25 cellular contexts compared by ENCODE assay signal in genomic region chr16:27311897-27312303, GRCh38. TPM values are rescaled to one million over a fixed set of nuclear protein-coding genes. Genes with fewer than 3 reads are reported as not detected.
DNase-seq lines count a peak whose midpoint lies in the region; ATAC-seq and TF ChIP-seq lines count a peak whose summit lies in the region.
"Had no signal": no experiment of that assay in that cellular context is flagged by ENCODE, and none has a peak within 500 bp of the region (broad histone marks: within the 10 kb centered on the region; RNA-seq: fewer than 3 reads in every experiment).

No MANE protein-coding gene starts in this region.

- POLR2A ChIA-PET in activated CD8-positive, alpha-beta T cell treated with anti-CD3 and anti-CD28 coated beads for 36 hours (lab: Charles Lee) = interaction anchor here (0.8 to 1.5 kb wide), 7 partner anchors 13 to 138 kb away, joined by 3 to 4 read pairs (median 4); partner anchors contain the start of gene NSMCE1
- POLR2A ChIA-PET in activated CD8-positive, alpha-beta T cell treated with anti-CD3 and anti-CD28 coated beads, Interleukin-2, amount 10 ng/mL, durations not matched to agents 7 days and 5 days (lab: Charles Lee) = interaction anchor here (1.0 to 1.5 kb wide), 4 partner anchors 8 to 74 kb away, joined by 3 to 6 read pairs (median 4); no protein-coding TSS in a partner anchor
- POLR2A ChIA-PET in IMR-90 (lab: Charles Lee; ENCODE audit: unreplicated experiment) = no interaction called here

- peaks cover 15% of the 10 kb centered on the region for H3K4me1 ChIP-seq in IMR-90 (ENCODE audit: control insufficient read depth, insufficient read depth, low read length)
- H3K4me1 ChIP-seq in neural progenitor cell = no peaks in the 10 kb centered on the region

- peak overlapping the region; percentile 46; the same call in 1 of the 2 replicates for H3K14ac ChIP-seq in IMR-90 (replicated peaks; ENCODE audit: low read depth, low read length)

- H3K36me3 Mint-ChIP-seq in activated CD8-positive, alpha-beta T cell treated with anti-CD3 and anti-CD28 coated beads for 36 hours (ENCODE audit: low read depth) = peaks cover 26% of the 10 kb centered on the region
- peaks cover 26% of the 10 kb centered on the region for H3K36me3 Mint-ChIP-seq in activated CD8-positive, alpha-beta T cell treated with anti-CD3 and anti-CD28 coated beads, Interleukin-2, amount 10 ng/mL, durations not matched to agents 7 days and 5 days (ENCODE audit: low read depth)
- no peaks in the 10 kb centered on the region for H3K36me3 Mint-ChIP-seq in glutamatergic neuron (ENCODE audit: unreplicated experiment)
- peaks cover 2% of the 10 kb centered on the region for H3K36me3 Mint-ChIP-seq in neural progenitor cell

- H3K4me1 Mint-ChIP-seq in activated CD8-positive, alpha-beta T cell treated with anti-CD3 and anti-CD28 coated beads for 36 hours (ENCODE audit: low read depth) = peaks cover 11% of the 10 kb centered on the region
- peaks cover 32% of the 10 kb centered on the region for H3K4me1 Mint-ChIP-seq in activated CD8-positive, alpha-beta T cell treated with anti-CD3 and anti-CD28 coated beads, Interleukin-2, amount 10 ng/mL, durations not matched to agents 7 days and 5 days (ENCODE audit: low read depth)
- H3K4me1 Mint-ChIP-seq in glutamatergic neuron (ENCODE audit: low read depth, unreplicated experiment) (peaks cover 4% of the 10 kb centered on the region), neural progenitor cell (peaks cover 16% of the 10 kb centered on the region)

- H3K27ac ChIP-seq in IMR-90 (ENCODE audit: insufficient read depth, low read length) = no peak overlapping the region
- no peak overlapping the region for H3K27ac ChIP-seq in neural progenitor cell
- H3K27ac ChIP-seq: BLaER1, SK-N-MC, vagina had no signal

- H3K27me3 ChIP-seq in IMR-90 (ENCODE audit: control insufficient read depth, insufficient read depth, low read length) (no peaks in the 10 kb centered on the region), neural progenitor cell (peaks cover 61% of the 10 kb centered on the region)
- H3K27me3 ChIP-seq: neutrophil, vagina had no signal

- TF ChIP-seq CTCF in activated CD8-positive, alpha-beta T cell treated with anti-CD3 and anti-CD28 coated beads for 36 hours (IDR thresholded peaks at IDR 0.05) = no peak
- TF ChIP-seq CTCF in IMR-90 (conservative IDR thresholded peaks at IDR 0.05; ENCODE audit: low read depth, low read length) (no peak), glutamatergic neuron (IDR thresholded peaks at IDR 0.05; ENCODE audit: partially characterized antibody, unreplicated experiment) (no peak), neural progenitor cell (IDR thresholded peaks at IDR 0.05) (no peak)

- H3K4me3 ChIP-seq in IMR-90 (ENCODE audit: insufficient read depth, low read depth, low read length) = no peak overlapping the region
- H3K4me3 ChIP-seq in neural progenitor cell = no peak overlapping the region
- H3K4me3 ChIP-seq: A549, BLaER1, SK-N-MC, vagina had no signal

- peaks cover 2% of the 10 kb centered on the region; the same call in 1 of the 2 replicates for H3K36me3 ChIP-seq in IMR-90 (ENCODE audit: control insufficient read depth, insufficient read depth, low read length)
- no peaks in the 10 kb centered on the region for H3K36me3 ChIP-seq in neural progenitor cell
- H3K36me3 ChIP-seq: BLaER1, vagina had no signal

- peak overlapping the region; percentile 83 for H2AK5ac ChIP-seq in IMR-90 (ENCODE audit: low read depth, low read length)

- peak overlapping the region; percentile 0; the same call in 1 of the 2 replicates for H2BK20ac ChIP-seq in IMR-90 (ENCODE audit: low read depth, low read length)

- no peak for TF ChIP-seq POLR2A in IMR-90 (IDR thresholded peaks at IDR 0.05; ENCODE audit: low read depth, low read length)

- no peaks in the 10 kb centered on the region for H3K27me3 Mint-ChIP-seq in activated CD8-positive, alpha-beta T cell treated with anti-CD3 and anti-CD28 coated beads for 36 hours
- H3K27me3 Mint-ChIP-seq in activated CD8-positive, alpha-beta T cell treated with anti-CD3 and anti-CD28 coated beads, Interleukin-2, amount 10 ng/mL, durations not matched to agents 7 days and 5 days (ENCODE audit: low read depth) = peaks cover 2% of the 10 kb centered on the region
- H3K27me3 Mint-ChIP-seq in glutamatergic neuron (ENCODE audit: unreplicated experiment) (peaks cover 12% of the 10 kb centered on the region), neural progenitor cell (ENCODE audit: insufficient read depth, low read depth) (peaks cover 9% of the 10 kb centered on the region)

- 0 out of 2 replicates have a peak overlapping the region, but pooled peaks have one; percentile 1 for H4K91ac ChIP-seq in IMR-90 (ENCODE audit: insufficient read depth, low read depth, low read length)

- H3K9me3 Mint-ChIP-seq in activated CD8-positive, alpha-beta T cell treated with anti-CD3 and anti-CD28 coated beads for 36 hours = peaks cover 1% of the 10 kb centered on the region
- no peaks in the 10 kb centered on the region for H3K9me3 Mint-ChIP-seq in activated CD8-positive, alpha-beta T cell treated with anti-CD3 and anti-CD28 coated beads, Interleukin-2, amount 10 ng/mL, durations not matched to agents 7 days and 5 days (ENCODE audit: insufficient read depth)
- peaks cover 4% of the 10 kb centered on the region for H3K9me3 Mint-ChIP-seq in glutamatergic neuron (ENCODE audit: unreplicated experiment)
- peaks cover 2% of the 10 kb centered on the region for H3K9me3 Mint-ChIP-seq in neural progenitor cell

- no peak overlapping the region for H3K9ac ChIP-seq in IMR-90 (ENCODE audit: low read depth, low read length)
- no peak overlapping the region for H3K9ac ChIP-seq in neural progenitor cell
- H3K9ac ChIP-seq: BLaER1 had no signal

- no peaks in the 10 kb centered on the region for H3K79me2 ChIP-seq in neural progenitor cell (ENCODE audit: low read depth)

- peak overlapping the region in 1 of 2 experiments; percentile 30; a peak in 1 of 4 replicates for H4K8ac ChIP-seq in IMR-90 (ENCODE audit: low read depth in 2 of 2, low read length in 2 of 2)

- H3K4ac ChIP-seq in IMR-90 (ENCODE audit: low read depth, low read length) = peak overlapping the region; percentile 26

- dilution Hi-C loops in IMR-90 (cut with HindIII; ENCODE audit: low sequenced_read_pairs, unreplicated experiment) = no loop called here

- ATAC-seq in activated CD8-positive, alpha-beta T cell treated with anti-CD3 and anti-CD28 coated beads for 36 hours = no peak
- no peak for ATAC-seq in activated CD8-positive, alpha-beta T cell treated with anti-CD3 and anti-CD28 coated beads, Interleukin-2, amount 10 ng/mL, durations not matched to agents 7 days and 5 days
- no peak for ATAC-seq in IMR-90 (ENCODE audit: low read depth)
- no peak for ATAC-seq in activated CD4-positive, CD25-positive, alpha-beta regulatory T cell treated with anti-CD3 and anti-CD28 coated beads, Interleukin-2, amount 50 U/mL, for 24 hours
- ATAC-seq in HG02763 (IDR thresholded peaks at IDR 0.05; ENCODE audit: unreplicated experiment) = no peak
- ATAC-seq: A549 had no signal

- H3K4me2 ChIP-seq in IMR-90 (ENCODE audit: low read depth, low read length) (no peak overlapping the region), neural progenitor cell (no peak overlapping the region)
- H3K4me2 ChIP-seq: A549, BLaER1 had no signal

- TF ChIP-seq RAD21 in IMR-90 (IDR thresholded peaks at IDR 0.05; ENCODE audit: low read length) = no peak

- H3K23ac ChIP-seq in IMR-90 (ENCODE audit: low read depth, low read length) = no peak overlapping the region

- 0 out of 3 replicates have a peak overlapping the region, but pooled peaks have one; percentile 49 for H2BK15ac ChIP-seq in IMR-90 (ENCODE audit: low read depth, low read length)

- H2AFZ ChIP-seq in IMR-90 (replicated peaks; ENCODE audit: low read length, poor library complexity) (peak overlapping the region; percentile 54), neural progenitor cell (replicated peaks) (no peak overlapping the region)

- H3K56ac ChIP-seq in IMR-90 (ENCODE audit: extremely low read depth, insufficient read depth, low read length) = no peak overlapping the region

- no peak overlapping the region for H2BK5ac ChIP-seq in IMR-90 (ENCODE audit: low read depth, low read length, poor library complexity, severe bottlenecking)

- in situ Hi-C loops in IMR-90 (cut with MboI; ENCODE audit: low sequenced_read_pairs) = loop anchor here (5.0 kb wide), 1 partner anchor 45 kb away; the partner anchor contains the start of gene NSMCE1

- H3K9me3 ChIP-seq in IMR-90 (ENCODE audit: control insufficient read depth, insufficient read depth, low read length) (no peaks in the 10 kb centered on the region), neural progenitor cell (ENCODE audit: low read depth) (no peaks in the 10 kb centered on the region)
- H3K9me3 ChIP-seq: neutrophil, vagina had no signal

- H3K18ac ChIP-seq in IMR-90 (ENCODE audit: low read depth, low read length) = no peak overlapping the region

- H3K4me3 Mint-ChIP-seq in activated CD8-positive, alpha-beta T cell treated with anti-CD3 and anti-CD28 coated beads for 36 hours = peak overlapping the region; percentile 12
- H3K4me3 Mint-ChIP-seq in activated CD8-positive, alpha-beta T cell treated with anti-CD3 and anti-CD28 coated beads, Interleukin-2, amount 10 ng/mL, durations not matched to agents 7 days and 5 days = no peak overlapping the region
- H3K4me3 Mint-ChIP-seq in glutamatergic neuron (ENCODE audit: unreplicated experiment) (no peak overlapping the region), neural progenitor cell (peak overlapping the region; percentile 50)

- H4K20me1 ChIP-seq in IMR-90 (ENCODE audit: insufficient read depth, low read length) (peaks cover 14% of the 10 kb centered on the region), neural progenitor cell (ENCODE audit: low read depth) (peaks cover 3% of the 10 kb centered on the region)

- no peak overlapping the region for H4K5ac ChIP-seq in IMR-90 (ENCODE audit: low read depth, low read length)

- peaks cover 4 to 32% of the 10 kb centered on the region in 2 experiments; a peak in 2 of 4 replicates for H3K79me1 ChIP-seq in IMR-90 (ENCODE audit: low read depth in 1 of 2, low read length in 2 of 2)

- CTCF ChIA-PET in activated CD8-positive, alpha-beta T cell treated with anti-CD3 and anti-CD28 coated beads for 36 hours (lab: Charles Lee) = interaction anchor here (1.3 to 1.7 kb wide), 3 partner anchors 56 to 77 kb away, joined by 4 to 7 read pairs (median 6); no protein-coding TSS in a partner anchor
- CTCF ChIA-PET in activated CD8-positive, alpha-beta T cell treated with anti-CD3 and anti-CD28 coated beads, Interleukin-2, amount 10 ng/mL, durations not matched to agents 7 days and 5 days (lab: Charles Lee) = interaction anchor here (1.6 kb wide), 1 partner anchor 89 kb away, joined by 3 read pairs; no protein-coding TSS in a partner anchor
- CTCF ChIA-PET in IMR-90 (lab: Yijun Ruan, JAX) = no interaction called here

- no TSS peak for BruUV-seq in IMR-90 (replicated peaks; lab: Mats Ljungman, UMichigan)

- H3F3A ChIP-seq in neural progenitor cell (ENCODE audit: low read depth) = no peaks in the 10 kb centered on the region

- peak; percentile 26 for DNase-seq in activated CD8-positive, alpha-beta T cell treated with anti-CD3 and anti-CD28 coated beads for 36 hours
- no peak for DNase-seq in activated CD8-positive, alpha-beta T cell treated with anti-CD3 and anti-CD28 coated beads, Interleukin-2, amount 10 ng/mL, durations not matched to agents 7 days and 5 days
- DNase-seq in IMR-90 = no peak
- DNase-seq in glutamatergic neuron = no peak
- DNase-seq in neural progenitor cell (ENCODE audit: low spot score) = no peak
- DNase-seq in NOMO-1 treated with DMSO at 0.1 percent for 48 hours (lab: John Stamatoyannopoulos, UW; ENCODE audit: unreplicated experiment) = no peak
- DNase-seq: activated CD4-positive, CD25-positive, alpha-beta regulatory T cell; activated gamma-delta T cell; anterior cingulate cortex; erythroblast; foreskin melanocyte; HCEC 1CT; mesendoderm; retina; RPMI8226; stimulated activated CD4-positive, alpha-beta T cell treated with anti-CD3 and anti-CD28 coated beads, Interleukin-12 subunit alpha, Interleukin-12 subunit beta, amount 100 ng/mL, for 4 hours; substantia nigra; T-helper 9 cell had no signal

- H3K9me1 ChIP-seq in IMR-90 (ENCODE audit: insufficient read depth, low read length) = peaks cover 11% of the 10 kb centered on the region

- 84% methylated on average over 5 of the region's 7 CpGs; no CpG with 5 or more reads in 1 of the 2 experiments for WGBS in IMR-90 (ENCODE audit: extremely low coverage in 2 of 2, insufficient read length in 1 of 2), 2 experiments

- H2AK9ac ChIP-seq in IMR-90 (replicated peaks; ENCODE audit: low read depth, low read length, poor library complexity) = no peak overlapping the region

- intact Hi-C loops in activated CD8-positive, alpha-beta T cell treated with anti-CD3 and anti-CD28 coated beads for 36 hours (cut with micrococcal nuclease) = no loop called here
- intact Hi-C loops in IMR-90 (cut with micrococcal nuclease) = loop anchor here (5.0 kb wide), 1 partner anchor 45 kb away; the partner anchor contains the start of gene NSMCE1

- no peak overlapping the region for H3K27ac Mint-ChIP-seq in activated CD8-positive, alpha-beta T cell treated with anti-CD3 and anti-CD28 coated beads for 36 hours
- no peak overlapping the region for H3K27ac Mint-ChIP-seq in activated CD8-positive, alpha-beta T cell treated with anti-CD3 and anti-CD28 coated beads, Interleukin-2, amount 10 ng/mL, durations not matched to agents 7 days and 5 days
- peak overlapping the region; percentile 38 for H3K27ac Mint-ChIP-seq in glutamatergic neuron (ENCODE audit: unreplicated experiment)
- H3K27ac Mint-ChIP-seq in neural progenitor cell = no peak overlapping the region

- H2BK120ac ChIP-seq in IMR-90 (ENCODE audit: low read depth, low read length) = peak overlapping the region; percentile 20; the same call in 1 of the 2 replicates

RNA-seq across cellular contexts. Expression of gene IL4R, which starts 1.9 kb away (rescaled TPM):
- total RNA-seq in activated CD8-positive, alpha-beta T cell treated with anti-CD3 and anti-CD28 coated beads for 36 hours = 100 to 1,000 TPM; 236 to 245 TPM
- total RNA-seq in activated CD8-positive, alpha-beta T cell treated with anti-CD3 and anti-CD28 coated beads, Interleukin-2, amount 10 ng/mL, durations not matched to agents 7 days and 5 days = 100 to 1,000 TPM; 231 to 237 TPM
- total RNA-seq in IMR-90 (2012; rRNA removed) = 6.3 and 8.3 TPM in 2 replicates
- 18.7 and 21.5 TPM in 2 replicates for polyA plus RNA-seq in IMR-90 (2012; rRNA removed)
- polyA plus RNA-seq in IMR-90 (2012; cell fraction: cytosol; rRNA removed) = 10.3 and 18.0 TPM in 2 replicates
- polyA plus RNA-seq in IMR-90 (2012; cell fraction: nucleus; rRNA removed; ENCODE audit: low replicate concordance) = 32.7 and 42.5 TPM in 2 replicates
- total RNA-seq in glutamatergic neuron (ENCODE audit: unreplicated experiment) = 10.8 TPM
- 6.6 and 9.6 TPM in 2 replicates for total RNA-seq in neural progenitor cell (ENCODE audit: low replicate concordance)

RNA-seq across cellular contexts. Expression of gene NSMCE1, which starts 43.3 kb away (rescaled TPM):
- total RNA-seq in activated CD8-positive, alpha-beta T cell treated with anti-CD3 and anti-CD28 coated beads for 36 hours = 100 to 1,000 TPM; 150 to 156 TPM
- total RNA-seq in activated CD8-positive, alpha-beta T cell treated with anti-CD3 and anti-CD28 coated beads, Interleukin-2, amount 10 ng/mL, durations not matched to agents 7 days and 5 days = 10 to 100 TPM; 87.3 to 94.9 TPM
- total RNA-seq in IMR-90 (2012; rRNA removed) = 120 and 130 TPM in 2 replicates
- 47.5 and 48.0 TPM in 2 replicates for polyA plus RNA-seq in IMR-90 (2012; rRNA removed)
- polyA plus RNA-seq in IMR-90 (2012; cell fraction: cytosol; rRNA removed) = 36.6 and 48.8 TPM in 2 replicates
- polyA plus RNA-seq in IMR-90 (2012; cell fraction: nucleus; rRNA removed; ENCODE audit: low replicate concordance) = 13.4 and 21.5 TPM in 2 replicates
- 32.7 TPM for total RNA-seq in glutamatergic neuron (ENCODE audit: unreplicated experiment)
- total RNA-seq in neural progenitor cell (ENCODE audit: low replicate concordance) = 44.6 and 83.4 TPM in 2 replicates

Comparison
In these comparisons a context has a peak if more than half of its experiments do, and no peak if none do; other contexts are left out.
1. H3K4me3 Mint-ChIP-seq: peak in activated CD8-positive, alpha-beta T cell treated with anti-CD3 and anti-CD28 coated beads for 36 hours (single experiment) and neural progenitor cell (single experiment); none in activated CD8-positive, alpha-beta T cell treated with anti-CD3 and anti-CD28 coated beads, Interleukin-2, amount 10 ng/mL, durations not matched to agents 7 days and 5 days (single experiment) and glutamatergic neuron (single experiment).
2. RNA of gene IL4R, which starts 1.9 kb away (total RNA-seq): 236 to 245 TPM in activated CD8-positive, alpha-beta T cell treated with anti-CD3 and anti-CD28 coated beads for 36 hours and 231 to 237 TPM in activated CD8-positive, alpha-beta T cell treated with anti-CD3 and anti-CD28 coated beads, Interleukin-2, amount 10 ng/mL, durations not matched to agents 7 days and 5 days; 10.8 TPM in glutamatergic neuron (single experiment), 6.6 to 9.6 TPM in neural progenitor cell and 6.3 to 8.3 TPM in IMR-90; every median in the first group is over 10 times any median in the second.